1 cellular context compared by ENCODE assay signal in the genomic region with DNA sequence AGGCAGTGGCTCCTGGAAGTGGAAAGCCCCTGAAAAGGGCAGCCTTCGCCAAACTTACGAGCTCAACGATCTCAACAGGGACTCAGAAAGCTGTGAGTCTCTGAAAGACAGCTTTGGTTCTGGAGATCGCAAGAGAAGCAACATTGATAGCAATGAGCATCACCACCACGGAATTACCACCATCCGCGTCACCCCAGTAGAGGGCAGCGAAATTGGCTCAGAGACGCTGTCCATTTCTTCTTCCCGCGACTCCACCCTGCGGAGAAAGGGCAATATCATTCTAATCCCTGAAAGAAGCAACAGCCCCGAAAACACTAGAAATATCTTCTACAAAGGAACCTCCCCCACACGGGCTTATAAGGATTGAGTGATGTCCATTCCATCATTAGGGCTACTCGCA.
TF ChIP-seq lines count a peak whose summit lies in the region.

No MANE protein-coding gene starts in this region.

TF ChIP-seq in WTC11, 78 proteins besides CTCF, POLR2A, EP300 and RAD21 (continued from another document):
- TF ChIP-seq, protein P1, sequence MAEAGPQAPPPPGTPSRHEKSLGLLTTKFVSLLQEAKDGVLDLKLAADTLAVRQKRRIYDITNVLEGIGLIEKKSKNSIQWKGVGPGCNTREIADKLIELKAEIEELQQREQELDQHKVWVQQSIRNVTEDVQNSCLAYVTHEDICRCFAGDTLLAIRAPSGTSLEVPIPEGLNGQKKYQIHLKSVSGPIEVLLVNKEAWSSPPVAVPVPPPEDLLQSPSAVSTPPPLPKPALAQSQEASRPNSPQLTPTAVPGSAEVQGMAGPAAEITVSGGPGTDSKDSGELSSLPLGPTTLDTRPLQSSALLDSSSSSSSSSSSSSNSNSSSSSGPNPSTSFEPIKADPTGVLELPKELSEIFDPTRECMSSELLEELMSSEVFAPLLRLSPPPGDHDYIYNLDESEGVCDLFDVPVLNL (CRISPR knock-in tag; IDR thresholded peaks at IDR 0.05; ENCODE audit: borderline replicate concordance, low read depth) = no peak
- TF ChIP-seq TCF7 (CRISPR knock-in tag; IDR thresholded peaks at IDR 0.05; ENCODE audit: low read depth) (no peak), IRF2 (CRISPR knock-in tag; IDR thresholded peaks at IDR 0.05; ENCODE audit: borderline replicate concordance, low read depth) (no peak), FOXJ3 (CRISPR knock-in tag; IDR thresholded peaks at IDR 0.05; ENCODE audit: borderline replicate concordance) (no peak), FOXP1 (CRISPR knock-in tag; IDR thresholded peaks at IDR 0.05; ENCODE audit: borderline replicate concordance) (no peak), ZNF512 (CRISPR knock-in tag; IDR thresholded peaks at IDR 0.05; ENCODE audit: borderline replicate concordance) (no peak), ZNF121 (CRISPR knock-in tag; IDR thresholded peaks at IDR 0.05) (no peak)
- TF ChIP-seq, protein P2, sequence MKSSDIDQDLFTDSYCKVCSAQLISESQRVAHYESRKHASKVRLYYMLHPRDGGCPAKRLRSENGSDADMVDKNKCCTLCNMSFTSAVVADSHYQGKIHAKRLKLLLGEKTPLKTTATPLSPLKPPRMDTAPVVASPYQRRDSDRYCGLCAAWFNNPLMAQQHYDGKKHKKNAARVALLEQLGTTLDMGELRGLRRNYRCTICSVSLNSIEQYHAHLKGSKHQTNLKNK (CRISPR knock-in tag; IDR thresholded peaks at IDR 0.05) = no peak
- TF ChIP-seq, protein P3, sequence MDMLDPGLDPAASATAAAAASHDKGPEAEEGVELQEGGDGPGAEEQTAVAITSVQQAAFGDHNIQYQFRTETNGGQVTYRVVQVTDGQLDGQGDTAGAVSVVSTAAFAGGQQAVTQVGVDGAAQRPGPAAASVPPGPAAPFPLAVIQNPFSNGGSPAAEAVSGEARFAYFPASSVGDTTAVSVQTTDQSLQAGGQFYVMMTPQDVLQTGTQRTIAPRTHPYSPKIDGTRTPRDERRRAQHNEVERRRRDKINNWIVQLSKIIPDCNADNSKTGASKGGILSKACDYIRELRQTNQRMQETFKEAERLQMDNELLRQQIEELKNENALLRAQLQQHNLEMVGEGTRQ (CRISPR knock-in tag; IDR thresholded peaks at IDR 0.05) = no peak
TF ChIP-seq in WTC11: peak in this region for 0.
